ENCODE assay signal across 20 cellular contexts in the genomic region with DNA sequence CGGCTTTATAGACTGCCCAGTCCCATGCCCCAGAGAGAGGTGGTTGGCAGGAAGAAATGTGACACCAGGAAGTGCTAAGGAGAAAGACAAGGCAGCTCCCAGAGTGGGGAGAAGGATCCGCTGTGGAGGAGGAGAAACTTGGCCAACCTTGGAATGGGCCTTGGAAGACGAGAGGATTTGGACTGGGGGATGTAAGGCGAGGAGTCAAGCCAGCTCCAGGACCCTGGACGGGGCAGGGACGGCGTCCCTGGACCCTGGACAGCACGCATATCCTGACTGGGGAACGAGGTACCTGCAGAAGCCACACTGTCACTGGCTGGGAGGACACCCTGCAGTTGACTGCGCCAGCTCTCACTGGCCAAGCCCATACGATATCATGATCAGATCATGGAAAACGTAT.
"Had no signal": no experiment of that assay in that cellular context is flagged by ENCODE, and none has a peak within 500 bp of the region (broad histone marks: within the 10 kb centered on the region; RNA-seq: fewer than 3 reads in every experiment).

No MANE protein-coding gene starts in this region.

- H3K9me3 ChIP-seq: gastroesophageal sphincter, heart right ventricle, neutrophil, suprapubic skin had no signal

- H3K27me3 Mint-ChIP-seq: activated CD8-positive, alpha-beta memory T cell treated with anti-CD3 and anti-CD28 coated beads, Interleukin-2, amount 10 ng/mL, durations not matched to agents 7 days and 5 days; type B pancreatic cell had no signal

- H3K4me3 Mint-ChIP-seq: activated CD8-positive, alpha-beta memory T cell treated with anti-CD3 and anti-CD28 coated beads, Interleukin-2, amount 10 ng/mL, durations not matched to agents 7 days and 5 days; activated T-cell treated with anti-CD3 and anti-CD28 coated beads, Interleukin-2, amount 50 U/mL, for 4 hours; type B pancreatic cell had no signal

- H3K4me3 ChIP-seq: cardiac muscle cell, dorsolateral prefrontal cortex, gastroesophageal sphincter, heart right ventricle, lung, suprapubic skin had no signal

- DNase-seq: activated CD4-positive, CD25-positive, alpha-beta regulatory T cell; activated CD8-positive, alpha-beta memory T cell treated with anti-CD3 and anti-CD28 coated beads, Interleukin-2, amount 10 ng/mL, durations not matched to agents 7 days and 5 days; activated gamma-delta T cell treated with Interleukin-2 at 50 U/mL for 16 hours; activated T-cell treated with anti-CD3 and anti-CD28 coated beads, Interleukin-2, amount 50 U/mL, for 4 hours; dorsolateral prefrontal cortex; heart right ventricle; left colon; stimulated activated CD4-positive, alpha-beta T cell treated with anti-CD3 and anti-CD28 coated beads, Interleukin-12 subunit alpha, Interleukin-12 subunit beta, amount 100 ng/mL, for 4 hours; stimulated activated CD4-positive, alpha-beta T cell treated with anti-CD3 and anti-CD28 coated beads, Interleukin-2, amount 100 ng/mL, for 24 hours; stimulated activated naive CD4-positive, alpha-beta T cell treated with Interleukin-2 at 50 U/mL for 16 hours had no signal

- H3K9ac ChIP-seq: parathyroid adenoma had no signal

- H3K27ac ChIP-seq: cardiac muscle cell, dorsolateral prefrontal cortex, gastroesophageal sphincter, heart right ventricle, neutrophil, parathyroid adenoma, suprapubic skin had no signal

- ATAC-seq: activated CD8-positive, alpha-beta memory T cell treated with anti-CD3 and anti-CD28 coated beads, Interleukin-2, amount 10 ng/mL, durations not matched to agents 7 days and 5 days; activated T-cell treated with anti-CD3 and anti-CD28 coated beads, Interleukin-2, amount 50 U/mL, for 4 hours; gastroesophageal sphincter; heart right ventricle; left colon; SK-N-SH treated with all-trans-retinoic acid at 6 μM for 48 hours had no signal

- H3K9me3 Mint-ChIP-seq: activated T-cell treated with anti-CD3 and anti-CD28 coated beads, Interleukin-2, amount 50 U/mL, for 4 hours had no signal

- H3K27ac Mint-ChIP-seq: type B pancreatic cell had no signal

- FAIRE-seq: endometrium, TTC549 had no signal

- H3K27me3 ChIP-seq: cardiac muscle cell, dorsolateral prefrontal cortex, gastroesophageal sphincter, heart right ventricle, neutrophil, suprapubic skin had no signal

- H3K36me3 ChIP-seq: cardiac muscle cell, gastroesophageal sphincter, heart right ventricle, neutrophil, suprapubic skin had no signal
